Comparison of ENCODE assay signal across 19 cellular contexts in the genomic region with DNA sequence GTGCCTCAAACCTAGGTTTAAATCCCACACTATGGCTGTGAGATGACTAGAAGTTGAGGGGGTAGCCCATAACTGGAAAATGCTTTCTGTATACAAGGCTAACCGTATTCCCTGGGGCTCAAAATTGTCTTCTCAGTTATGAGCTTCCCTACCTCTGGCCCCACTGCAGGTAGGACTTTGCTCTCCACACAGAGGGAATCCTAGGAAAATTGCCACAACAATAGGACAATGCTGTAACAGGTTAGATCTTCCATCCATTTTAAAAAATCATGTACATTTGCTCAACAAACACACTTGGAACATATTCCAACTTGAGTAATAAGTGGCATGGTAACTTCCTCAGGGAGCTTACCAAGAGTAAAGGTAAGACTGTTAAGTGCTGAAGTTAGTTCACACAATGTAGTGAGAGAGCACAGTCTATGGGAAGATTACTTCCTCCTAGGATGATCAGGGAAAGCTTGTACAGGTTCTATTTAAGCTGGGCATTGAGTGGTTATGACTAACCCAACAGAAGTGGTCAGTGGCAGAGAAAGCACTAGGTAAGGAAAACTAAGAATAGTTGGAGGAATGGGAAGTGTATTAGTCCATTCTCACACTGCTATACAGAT.
"Had no signal": no experiment of that assay in that cellular context is flagged by ENCODE, and none has a peak within 500 bp of the region (broad histone marks: within the 10 kb centered on the region; RNA-seq: fewer than 3 reads in every experiment).

No MANE protein-coding gene starts in this region.

- H3K9me3 ChIP-seq: adrenal gland, left ventricle myocardium inferior, sigmoid colon had no signal

- H3K9me3 Mint-ChIP-seq: central memory CD8-positive, alpha-beta T cell; endodermal cell had no signal

- H3K4me1 ChIP-seq: adrenal gland had no signal

- H3K4me2 ChIP-seq: smooth muscle cell had no signal

- DNase-seq: activated CD4-positive, alpha-beta T cell treated with anti-CD3 and anti-CD28 coated beads for 1 hour; activated CD4-positive, alpha-beta T cell treated with anti-CD3 and anti-CD28 coated beads, Interleukin-2, amount 50 U/mL, for 1 hour; activated CD8-positive, alpha-beta T cell treated with anti-CD3 and anti-CD28 coated beads, Interleukin-2, amount 10 ng/mL, durations not matched to agents 7 days and 5 days; activated naive CD4-positive, alpha-beta T cell; adrenal gland; endodermal cell; foreskin fibroblast; kidney; left ventricle myocardium inferior; mesenchymal stem cell; occipital lobe; sigmoid colon; stimulated activated CD4-positive, alpha-beta T cell treated with anti-CD3 and anti-CD28 coated beads, Interleukin-2, amount 100 ng/mL, for 48 hours; stimulated activated naive CD4-positive, alpha-beta T cell; T-helper 1 cell had no signal

- H3K27ac Mint-ChIP-seq: activated CD8-positive, alpha-beta T cell treated with anti-CD3 and anti-CD28 coated beads, Interleukin-2, amount 10 ng/mL, durations not matched to agents 7 days and 5 days; activated naive CD8-positive, alpha-beta T cell; endodermal cell had no signal

- H3K4me1 Mint-ChIP-seq: central memory CD8-positive, alpha-beta T cell had no signal

- H3K27ac ChIP-seq: adrenal gland, coronary artery, left ventricle myocardium inferior, sigmoid colon had no signal

- H3K4me3 ChIP-seq: adrenal gland, coronary artery, left ventricle myocardium inferior, sigmoid colon, smooth muscle cell had no signal

- H3K27me3 ChIP-seq: adrenal gland, sigmoid colon had no signal

- H3K4me3 Mint-ChIP-seq: activated CD8-positive, alpha-beta T cell treated with anti-CD3 and anti-CD28 coated beads, Interleukin-2, amount 10 ng/mL, durations not matched to agents 7 days and 5 days; activated naive CD8-positive, alpha-beta T cell; central memory CD8-positive, alpha-beta T cell; endodermal cell had no signal

- ATAC-seq: activated CD8-positive, alpha-beta T cell treated with anti-CD3 and anti-CD28 coated beads, Interleukin-2, amount 10 ng/mL, durations not matched to agents 7 days and 5 days had no signal

- H3K36me3 Mint-ChIP-seq: activated naive CD8-positive, alpha-beta T cell had no signal

- H3K36me3 ChIP-seq: adrenal gland had no signal
